6 cellular contexts compared by ENCODE assay signal in the genomic region with DNA sequence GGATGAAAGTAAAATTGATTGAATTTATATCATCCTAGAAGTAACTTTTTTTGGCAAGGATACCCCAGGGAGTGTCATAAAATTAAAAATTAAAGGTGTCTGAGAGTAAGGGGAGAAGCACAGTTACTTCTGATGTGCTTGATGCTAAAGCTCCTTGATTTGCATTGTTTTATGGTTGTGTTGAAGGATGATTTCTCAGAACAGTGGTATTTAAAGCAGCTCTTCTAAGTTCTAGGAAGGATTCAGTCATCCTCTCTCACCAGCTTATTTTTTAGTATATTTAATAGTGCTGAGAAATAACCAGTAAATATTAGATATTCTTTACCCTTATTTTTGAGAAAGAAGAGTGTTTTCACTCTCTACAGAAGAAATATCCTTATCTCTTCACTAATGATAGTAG.
"Had no signal": no experiment of that assay in that cellular context is flagged by ENCODE, and none has a peak within 500 bp of the region (broad histone marks: within the 10 kb centered on the region; RNA-seq: fewer than 3 reads in every experiment).

No MANE protein-coding gene starts in this region.

- DNase-seq: H9, HCEC 1CT had no signal

- H3K9me3 Mint-ChIP-seq: GM23338, H9, IgD-negative memory B cell had no signal

- H3K27ac Mint-ChIP-seq: GM23338, H9, IgD-negative memory B cell had no signal

- ATAC-seq: GM23338, HepG2 had no signal

- H3K27me3 Mint-ChIP-seq: IgD-negative memory B cell had no signal

- H3K27ac ChIP-seq: HL-60 had no signal

- H3K4me3 Mint-ChIP-seq: GM23338, H9 had no signal

- H3K4me3 ChIP-seq: GM23338 had no signal
